ENCODE assay signal across 15 cellular contexts in the genomic region with DNA sequence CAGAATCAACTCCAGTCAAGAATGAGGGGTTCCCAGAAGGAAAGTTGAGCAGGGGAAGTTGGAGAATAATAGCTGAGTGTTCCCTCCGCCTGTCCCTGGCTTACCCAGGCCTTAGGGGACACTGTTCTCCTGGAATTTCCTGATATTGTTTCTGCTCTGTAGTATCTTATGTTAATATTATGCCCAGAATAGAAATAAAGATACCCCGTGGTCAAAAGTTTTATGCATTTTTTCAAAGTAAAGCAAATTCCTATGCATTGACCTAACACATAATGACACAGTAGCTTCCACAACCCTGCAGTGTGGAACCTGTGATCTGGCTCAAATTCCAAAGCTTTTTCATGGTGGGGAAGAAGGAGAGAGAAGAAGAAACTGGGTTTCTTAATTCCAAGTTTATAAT.
DNase-seq lines count a peak whose midpoint lies in the region; ATAC-seq, FAIRE-seq and TF ChIP-seq lines count a peak whose summit lies in the region.
"Had no signal": no experiment of that assay in that cellular context is flagged by ENCODE, and none has a peak within 500 bp of the region (broad histone marks: within the 10 kb centered on the region; RNA-seq: fewer than 3 reads in every experiment).

No MANE protein-coding gene starts in this region.

- H3K18ac ChIP-seq in IMR-90 (ENCODE audit: low read depth, low read length): no peak overlapping the region

- TF ChIP-seq CTCF in IMR-90 (conservative IDR thresholded peaks at IDR 0.05; ENCODE audit: low read depth, low read length) (no peak), endothelial cell of umbilical vein (IDR thresholded peaks at IDR 0.05; ENCODE audit: extremely low read depth in 1 of 2, insufficient read depth in 1 of 2, low read depth in 1 of 2, low read length in 2 of 2) (no peak), mucosa of descending colon (IDR thresholded peaks at IDR 0.05) (no peak)

- no peak overlapping the region for H3K4ac ChIP-seq in IMR-90 (ENCODE audit: low read depth, low read length)

- DNase-seq in IMR-90 (peak; percentile 1), astrocyte of the hippocampus (ENCODE audit: low read depth, low spot score) (peak; percentile 20), endothelial cell of umbilical vein (ENCODE audit: low read depth, low spot score) (no peak), GOT3 (lab: John Stamatoyannopoulos, UW) (no peak), mucosa of descending colon (no peak), NCI-H1105 (lab: John Stamatoyannopoulos, UW) (no peak)
- DNase-seq: ACHN; AML-193; CD4-positive, alpha-beta memory T cell; DMS153; DMS79; GF-D8 had no signal

- no peaks in the 10 kb centered on the region for H3K79me2 ChIP-seq in endothelial cell of umbilical vein (ENCODE audit: control insufficient read depth, insufficient read depth, low read length)

- no peak overlapping the region for H3K14ac ChIP-seq in IMR-90 (replicated peaks; ENCODE audit: low read depth, low read length)

- no CpG with 5 or more reads among the region's 2 CpGs for WGBS in IMR-90 (ENCODE audit: extremely low coverage in 2 of 2, insufficient read length in 1 of 2), 2 experiments

- H3K36me3 ChIP-seq in IMR-90 (ENCODE audit: control insufficient read depth, insufficient read depth, low read length): no peaks in the 10 kb centered on the region
- no peaks in the 10 kb centered on the region for H3K36me3 ChIP-seq in endothelial cell of umbilical vein (ENCODE audit: control insufficient read depth in 2 of 2, extremely low read depth in 1 of 2, insufficient read depth in 2 of 2, low read length in 2 of 2)
- H3K36me3 ChIP-seq in mucosa of descending colon (ENCODE audit: low read depth): no peaks in the 10 kb centered on the region
- H3K36me3 ChIP-seq: HAP-1 had no signal

- H3K4me1 ChIP-seq in IMR-90 (ENCODE audit: control insufficient read depth, insufficient read depth, low read length) (no peaks in the 10 kb centered on the region), endothelial cell of umbilical vein (ENCODE audit: control insufficient read depth, extremely low read depth, insufficient read depth, low read length) (no peaks in the 10 kb centered on the region), mucosa of descending colon (ENCODE audit: low read depth) (no peaks in the 10 kb centered on the region)
- H3K4me1 ChIP-seq: HAP-1 had no signal

- H3K9me1 ChIP-seq in IMR-90 (ENCODE audit: insufficient read depth, low read length): no peaks in the 10 kb centered on the region
- no peaks in the 10 kb centered on the region for H3K9me1 ChIP-seq in endothelial cell of umbilical vein (replicated peaks; ENCODE audit: control insufficient read depth, extremely low read depth, insufficient read depth, low read length)

- no peak overlapping the region for H2BK120ac ChIP-seq in IMR-90 (ENCODE audit: low read depth, low read length)

- no peak overlapping the region for H4K91ac ChIP-seq in IMR-90 (ENCODE audit: insufficient read depth, low read depth, low read length)

- dilution Hi-C loops in IMR-90 (cut with HindIII; ENCODE audit: low sequenced_read_pairs, unreplicated experiment): no loop called here
- dilution Hi-C loops in endothelial cell of umbilical vein (cut with MboI; ENCODE audit: extremely low pct_ligation_motif_present, low sequenced_read_pairs): no loop called here

- POLR2A ChIA-PET in IMR-90 (lab: Charles Lee; ENCODE audit: unreplicated experiment) (no interaction called here), endothelial cell of umbilical vein (lab: Charles Lee) (no interaction called here)

- H2AK9ac ChIP-seq in IMR-90 (replicated peaks; ENCODE audit: low read depth, low read length, poor library complexity): no peak overlapping the region

- no peak overlapping the region for H3K9ac ChIP-seq in IMR-90 (ENCODE audit: low read depth, low read length)
- no peak overlapping the region for H3K9ac ChIP-seq in endothelial cell of umbilical vein (replicated peaks; ENCODE audit: extremely low read depth, insufficient read depth, low read length)

- no peak overlapping the region for H2BK15ac ChIP-seq in IMR-90 (ENCODE audit: low read depth, low read length)

- CTCF ChIA-PET in IMR-90 (lab: Yijun Ruan, JAX) (no interaction called here), endothelial cell of umbilical vein (lab: Charles Lee) (interaction anchor here (1.1 to 3.2 kb wide), 3 partner anchors 9 to 929 kb away, joined by 3 to 38 read pairs (median 4); a partner anchor contains a TSS)

- no peak overlapping the region for H4K5ac ChIP-seq in IMR-90 (ENCODE audit: low read depth, low read length)

- H3K27me3 ChIP-seq in IMR-90 (ENCODE audit: control insufficient read depth, insufficient read depth, low read length) (no peaks in the 10 kb centered on the region), endothelial cell of umbilical vein (ENCODE audit: control insufficient read depth in 2 of 2, insufficient read depth in 2 of 2, low read length in 2 of 2) (peaks cover 1 to 2% of the 10 kb centered on the region in 2 experiments)

- no peak overlapping the region for H3K56ac ChIP-seq in IMR-90 (ENCODE audit: extremely low read depth, insufficient read depth, low read length)

- no peak for TF ChIP-seq POLR2A in IMR-90 (IDR thresholded peaks at IDR 0.05; ENCODE audit: low read depth, low read length)
- TF ChIP-seq POLR2A in endothelial cell of umbilical vein (IDR thresholded peaks at IDR 0.05; ENCODE audit: low read depth, low read length): no peak

- H2BK20ac ChIP-seq in IMR-90 (ENCODE audit: low read depth, low read length): no peak overlapping the region

- H4K20me1 ChIP-seq in IMR-90 (ENCODE audit: insufficient read depth, low read length): no peaks in the 10 kb centered on the region
- no peaks in the 10 kb centered on the region for H4K20me1 ChIP-seq in endothelial cell of umbilical vein (replicated peaks; ENCODE audit: control insufficient read depth, extremely low read depth, insufficient read depth, low read length)

- H2BK5ac ChIP-seq in IMR-90 (ENCODE audit: low read depth, low read length, poor library complexity, severe bottlenecking): no peak overlapping the region

- H2AK5ac ChIP-seq in IMR-90 (ENCODE audit: low read depth, low read length): no peak overlapping the region

- in situ Hi-C loops in IMR-90 (cut with MboI; ENCODE audit: low sequenced_read_pairs): no loop called here

- no peak for FAIRE-seq in endothelial cell of umbilical vein (lab: Jason Lieb, UNC)
- FAIRE-seq: A204.1 had no signal

- H3K4me2 ChIP-seq in IMR-90 (ENCODE audit: low read depth, low read length): no peak overlapping the region
- H3K4me2 ChIP-seq in endothelial cell of umbilical vein (ENCODE audit: insufficient read depth, low read length): no peak overlapping the region

- BruUV-seq in IMR-90 (replicated peaks; lab: Mats Ljungman, UMichigan): no TSS peak
- BruUV-seq in endothelial cell of umbilical vein (replicated peaks; lab: Mats Ljungman, UMichigan): no TSS peak

- H2AFZ ChIP-seq in IMR-90 (replicated peaks; ENCODE audit: low read length, poor library complexity): no peak overlapping the region
- no peak overlapping the region for H2AFZ ChIP-seq in endothelial cell of umbilical vein (ENCODE audit: low read depth, low read length)

- H3K23ac ChIP-seq in IMR-90 (ENCODE audit: low read depth, low read length): no peak overlapping the region

- no peaks in the 10 kb centered on the region for H3K79me1 ChIP-seq in IMR-90 (ENCODE audit: low read depth in 1 of 2, low read length in 2 of 2)

- no peak for TF ChIP-seq RAD21 in IMR-90 (IDR thresholded peaks at IDR 0.05; ENCODE audit: low read length)

- H3K9me3 ChIP-seq in IMR-90 (ENCODE audit: control insufficient read depth, insufficient read depth, low read length): no peaks in the 10 kb centered on the region
- no peaks in the 10 kb centered on the region for H3K9me3 ChIP-seq in endothelial cell of umbilical vein (replicated peaks; ENCODE audit: control insufficient read depth, insufficient read depth, low read length)
- H3K9me3 ChIP-seq in mucosa of descending colon: no peaks in the 10 kb centered on the region
- H3K9me3 ChIP-seq: HAP-1 had no signal

- H3K27ac ChIP-seq in IMR-90 (ENCODE audit: insufficient read depth, low read length) (no peak overlapping the region), endothelial cell of umbilical vein (ENCODE audit: insufficient read depth, low read depth, low read length) (no peak overlapping the region)
- H3K27ac ChIP-seq: C4-2B had no signal

- ATAC-seq in IMR-90 (ENCODE audit: low read depth) (no peak), mucosa of descending colon (no peak)

- no peak overlapping the region for H4K8ac ChIP-seq in IMR-90 (ENCODE audit: low read depth in 2 of 2, low read length in 2 of 2)

- intact Hi-C loops in IMR-90 (cut with micrococcal nuclease) (no loop called here), endothelial cell of umbilical vein (cut with micrococcal nuclease) (loop anchor here (5.0 kb wide), 1 partner anchor 54 kb away; no protein-coding TSS in a partner anchor), mucosa of descending colon (cut with DNase I, micrococcal nuclease) (no loop called here)

- H3K4me3 ChIP-seq in IMR-90 (ENCODE audit: insufficient read depth, low read depth, low read length) (no peak overlapping the region), endothelial cell of umbilical vein (replicated peaks in 1 of 3; ENCODE audit: insufficient read depth in 1 of 3, low read depth in 1 of 3, low read length in 3 of 3) (no peak overlapping the region), mucosa of descending colon (no peak overlapping the region)
- H3K4me3 ChIP-seq: HAP-1 had no signal

TF ChIP-seq in IMR-90, 13 proteins besides CTCF, POLR2A, EP300 and RAD21 (continues in another document):
- TF ChIP-seq BHLHE40 (IDR thresholded peaks at IDR 0.05; ENCODE audit: low read depth, low read length): no peak
- no peak for TF ChIP-seq MAZ (IDR thresholded peaks at IDR 0.05; ENCODE audit: borderline replicate concordance, low read depth, low read length)
- TF ChIP-seq MAFK (IDR thresholded peaks at IDR 0.05; ENCODE audit: low read depth, low read length): no peak
- TF ChIP-seq NFE2L2 (IDR thresholded peaks at IDR 0.05; ENCODE audit: low read depth, low read length): no peak
- no peak for TF ChIP-seq CHD1 (IDR thresholded peaks at IDR 0.05; ENCODE audit: low read depth, low read length)

TF ChIP-seq in endothelial cell of umbilical vein, 7 proteins besides CTCF, POLR2A, EP300 and RAD21:
- TF ChIP-seq, protein P1, sequence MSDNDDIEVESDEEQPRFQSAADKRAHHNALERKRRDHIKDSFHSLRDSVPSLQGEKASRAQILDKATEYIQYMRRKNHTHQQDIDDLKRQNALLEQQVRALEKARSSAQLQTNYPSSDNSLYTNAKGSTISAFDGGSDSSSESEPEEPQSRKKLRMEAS (IDR thresholded peaks at IDR 0.05; ENCODE audit: insufficient read depth, insufficient read length): no peak
- TF ChIP-seq JUN (IDR thresholded peaks at IDR 0.05; ENCODE audit: borderline replicate concordance, insufficient read depth, insufficient read length, low read depth) (peak; percentile 36), EZH2 (IDR thresholded peaks at IDR 0.05; ENCODE audit: borderline replicate concordance, low read depth, low read length, severe bottlenecking) (no peak), GATA2 (IDR thresholded peaks at IDR 0.05; ENCODE audit: insufficient read depth, insufficient read length, low read depth, low read length) (no peak)

Comparison
In these comparisons a context has a peak if more than half of its experiments do, and no peak if none do; other contexts are left out.
1. DNase-seq: peak in IMR-90 (single experiment) and astrocyte of the hippocampus (single experiment); none in endothelial cell of umbilical vein (single experiment), GOT3 (single experiment), mucosa of descending colon (0 of 3) and NCI-H1105 (single experiment).